23 cellular contexts compared by ENCODE assay signal in genomic region chr7:42981595-42981994, GRCh38.
"Had no signal": no experiment of that assay in that cellular context is flagged by ENCODE, and none has a peak within 500 bp of the region (broad histone marks: within the 10 kb centered on the region; RNA-seq: fewer than 3 reads in every experiment).

No MANE protein-coding gene starts in this region.

- H3K27ac ChIP-seq: gastrocnemius medialis, thyroid gland had no signal

- H3K27me3 ChIP-seq: gastrocnemius medialis, thyroid gland had no signal

- H3K36me3 Mint-ChIP-seq: activated naive CD8-positive, alpha-beta T cell treated with anti-CD3 and anti-CD28 coated beads, Interleukin-2, amount 10 ng/mL, durations not matched to agents 7 days and 5 days; brain; mesothelial cell of epicardium; natural killer cell treated with Interleukin-12 subunit alpha and Interleukin-12 subunit beta and Interleukin-15 and Interleukin-18, amount 100 ng/mL, for 72 hours had no signal

- DNase-seq: activated CD4-positive, alpha-beta T cell treated with anti-CD3 and anti-CD28 coated beads, Interleukin-2, amount 10 ng/mL, durations not matched to agents 24 days and 14 days; activated CD8-positive, alpha-beta T cell treated with anti-CD3 and anti-CD28 coated beads for 36 hours; activated naive CD4-positive, alpha-beta T cell treated with Interleukin-2 at 50 U/mL for 16 hours; activated naive CD8-positive, alpha-beta T cell treated with anti-CD3 and anti-CD28 coated beads, Interleukin-2, amount 10 ng/mL, durations not matched to agents 7 days and 5 days; activated T-cell treated with anti-CD3 and anti-CD28 coated beads, Interleukin-2, amount 50 U/mL, for 1 hour; amygdala; caudate nucleus; endodermal cell; gastrocnemius medialis; head of caudate nucleus; kidney; retina; stimulated activated CD4-positive, alpha-beta T cell treated with anti-CD3 and anti-CD28 coated beads, Interleukin-12 subunit alpha, Interleukin-12 subunit beta, amount 100 ng/mL, for 4 hours; stimulated activated CD4-positive, alpha-beta T cell treated with anti-CD3 and anti-CD28 coated beads, Interleukin-1b, Interleukin-23, amount 100 ng/mL, for 48 hours; stimulated activated CD8-positive, alpha-beta memory T cell treated with anti-CD3 and anti-CD28 coated beads, Interleukin-4, amount 100 ng/mL, for 48 hours; stimulated activated naive CD4-positive, alpha-beta T cell; T-helper 9 cell; thyroid gland had no signal

- H3K4me3 ChIP-seq: gastrocnemius medialis, thyroid gland had no signal

- H3K27ac Mint-ChIP-seq: activated CD4-positive, alpha-beta T cell treated with anti-CD3 and anti-CD28 coated beads, Interleukin-2, amount 10 ng/mL, durations not matched to agents 24 days and 14 days; activated CD8-positive, alpha-beta T cell treated with anti-CD3 and anti-CD28 coated beads for 36 hours; activated naive CD8-positive, alpha-beta T cell treated with anti-CD3 and anti-CD28 coated beads, Interleukin-2, amount 10 ng/mL, durations not matched to agents 7 days and 5 days; activated T-helper 2 cell treated with anti-CD3 and anti-CD28 coated beads, Interferon-gamma antibody, Interleukin-2, Interleukin-4, amounts not matched to agents 10 μg/mL and 5 μg/mL and 100 μg/mL, durations not matched to agents 14 hours and 24 hours and 36 hours; brain; endodermal cell; mesothelial cell of epicardium; natural killer cell treated with Interleukin-12 subunit alpha and Interleukin-12 subunit beta and Interleukin-15 and Interleukin-18, amount 100 ng/mL, for 72 hours had no signal

- H3K27me3 Mint-ChIP-seq: brain had no signal

- H3K36me3 ChIP-seq: gastrocnemius medialis, thyroid gland had no signal

- H3K4me1 ChIP-seq: gastrocnemius medialis, thyroid gland had no signal

- H3K4me3 Mint-ChIP-seq: activated CD4-positive, alpha-beta T cell treated with anti-CD3 and anti-CD28 coated beads, Interleukin-2, amount 10 ng/mL, durations not matched to agents 24 days and 14 days; activated CD8-positive, alpha-beta T cell treated with anti-CD3 and anti-CD28 coated beads for 36 hours; activated naive CD8-positive, alpha-beta T cell treated with anti-CD3 and anti-CD28 coated beads, Interleukin-2, amount 10 ng/mL, durations not matched to agents 7 days and 5 days; brain; endodermal cell; mesothelial cell of epicardium; natural killer cell treated with Interleukin-12 subunit alpha and Interleukin-12 subunit beta and Interleukin-15 and Interleukin-18, amount 100 ng/mL, for 72 hours had no signal

- H3K9me3 ChIP-seq: gastrocnemius medialis, thyroid gland had no signal

- H3K4me1 Mint-ChIP-seq: activated CD4-positive, alpha-beta T cell treated with anti-CD3 and anti-CD28 coated beads, Interleukin-2, amount 10 ng/mL, durations not matched to agents 24 days and 14 days; activated naive CD8-positive, alpha-beta T cell treated with anti-CD3 and anti-CD28 coated beads, Interleukin-2, amount 10 ng/mL, durations not matched to agents 7 days and 5 days; brain; endodermal cell had no signal

- ATAC-seq: activated CD8-positive, alpha-beta T cell treated with anti-CD3 and anti-CD28 coated beads for 36 hours; gastrocnemius medialis; left lobe of liver; natural killer cell treated with Interleukin-12 subunit alpha and Interleukin-12 subunit beta and Interleukin-15 and Interleukin-18, amount 100 ng/mL, for 72 hours had no signal
